10 cellular contexts compared by ENCODE assay signal in genomic region chr4:16016536-16016935, GRCh38. TPM values are rescaled to one million over a fixed set of nuclear protein-coding genes. Genes with fewer than 3 reads are reported as not detected.
"Had no signal": no experiment of that assay in that cellular context is flagged by ENCODE, and none has a peak within 500 bp of the region (broad histone marks: within the 10 kb centered on the region; RNA-seq: fewer than 3 reads in every experiment).

No MANE protein-coding gene starts in this region.

- DNase-seq: GM23248, GOT3, H7, H9, HCEC 1CT, HFFc6 had no signal

- ATAC-seq: GM23338, HCT116 had no signal

- H3K27ac Mint-ChIP-seq: GM23338, H9, HFFc6 had no signal

- H3K9me3 ChIP-seq: HAP-1 had no signal

- H3K27ac ChIP-seq: GM23248 had no signal

- H3K4me1 Mint-ChIP-seq: GM23338, H9 had no signal

- H3K4me3 ChIP-seq: GM23248, GM23338, HAP-1 had no signal

- H3K36me3 ChIP-seq: HAP-1 had no signal

- H3K4me3 Mint-ChIP-seq: GM23338, H9, HFFc6 had no signal

- H3K9me3 Mint-ChIP-seq: GM23338, H9, HFFc6 had no signal

RNA-seq across cellular contexts. Expression of gene FGFBP2, which starts 53.6 kb away (rescaled TPM):
- total RNA-seq: GM23248, H1, H7, H9, HFFc6 had no signal
- polyA plus RNA-seq: GM23248 had no signal
